In genomic region chr15:52357949-52358348, GRCh38 we compare ENCODE assay signal across 25 cellular contexts.
"Had no signal": no experiment of that assay in that cellular context is flagged by ENCODE, and none has a peak within 500 bp of the region (broad histone marks: within the 10 kb centered on the region; RNA-seq: fewer than 3 reads in every experiment).

No MANE protein-coding gene starts in this region.

- DNase-seq: colonic mucosa; cortex of kidney; effector CD4-positive, alpha-beta T cell; effector memory CD4-positive, alpha-beta T cell; endodermal cell; erythroblast; esophagus squamous epithelium; foreskin fibroblast; foreskin melanocyte; gastrocnemius medialis; glutamatergic neuron; heart right ventricle; hippocampal formation; left cardiac atrium; left lung; left ventricle myocardium superior; lower lobe of right lung; mesendoderm; midbrain had no signal

- H3K27ac Mint-ChIP-seq: dendritic cell treated with granulocyte-macrophage colony-stimulating factor and Interleukin-4, amounts not matched to agents 40 ng/mL and 50 ng/mL, for 4 days; endodermal cell had no signal

- H3K9me3 ChIP-seq: colonic mucosa, esophagus squamous epithelium, gastrocnemius medialis, heart right ventricle, left lung, lower lobe of right lung had no signal

- H3K4me1 Mint-ChIP-seq: endodermal cell had no signal

- H3K27ac ChIP-seq: colonic mucosa, epithelial cell of prostate, esophagus squamous epithelium, gastrocnemius medialis, heart right ventricle, left lung, lower lobe of right lung had no signal

- H3K36me3 ChIP-seq: colonic mucosa had no signal

- H3K4me3 Mint-ChIP-seq: dendritic cell treated with granulocyte-macrophage colony-stimulating factor and Interleukin-4, amounts not matched to agents 40 ng/mL and 50 ng/mL, for 4 days; endodermal cell had no signal

- FAIRE-seq: endometrium, islet of Langerhans, keratinocyte had no signal

- H3K9me3 Mint-ChIP-seq: dendritic cell treated with granulocyte-macrophage colony-stimulating factor and Interleukin-4, amounts not matched to agents 40 ng/mL and 50 ng/mL, for 4 days; endodermal cell had no signal

- H3K4me1 ChIP-seq: esophagus squamous epithelium, left lung, lower lobe of right lung had no signal

- H3K27me3 ChIP-seq: colonic mucosa, esophagus squamous epithelium, gastrocnemius medialis, heart right ventricle, left lung had no signal

- H3K27me3 Mint-ChIP-seq: dendritic cell treated with granulocyte-macrophage colony-stimulating factor and Interleukin-4, amounts not matched to agents 40 ng/mL and 50 ng/mL, for 4 days had no signal

- H3K4me3 ChIP-seq: colonic mucosa, esophagus squamous epithelium, gastrocnemius medialis, heart right ventricle, left lung, lower lobe of right lung had no signal

- ATAC-seq: esophagus mucosa, gastrocnemius medialis, heart right ventricle, left cardiac atrium, left lung, left ventricle myocardium superior, lower lobe of right lung had no signal
